Comparison of ENCODE assay signal across 34 cellular contexts in the genomic region with DNA sequence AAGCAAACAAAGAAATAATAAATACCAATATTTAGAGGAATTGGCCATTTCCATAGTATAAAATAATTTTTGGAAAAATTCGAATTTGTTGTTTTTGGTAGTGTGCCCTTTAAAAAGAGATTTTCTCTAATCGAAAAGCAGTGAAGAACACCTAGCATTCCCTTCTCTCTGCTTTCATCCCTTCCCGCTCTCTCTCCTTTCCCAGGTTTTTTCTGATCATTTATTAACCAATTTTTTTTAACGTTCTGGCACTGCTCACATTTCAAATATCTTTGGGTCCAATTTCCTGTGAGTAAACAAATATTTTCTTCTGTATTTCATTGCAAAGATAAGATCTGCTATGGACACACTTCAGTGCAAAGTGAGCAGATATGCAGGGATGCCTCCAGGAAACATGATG.
"Had no signal": no experiment of that assay in that cellular context is flagged by ENCODE, and none has a peak within 500 bp of the region (broad histone marks: within the 10 kb centered on the region; RNA-seq: fewer than 3 reads in every experiment).

No MANE protein-coding gene starts in this region.

- ATAC-seq: activated naive CD8-positive, alpha-beta T cell treated with anti-CD3 and anti-CD28 coated beads, Interleukin-2, amount 50 U/mL, for 24 hours; activated T-cell treated with anti-CD3 and anti-CD28 coated beads, Interleukin-2, amount 50 U/mL, for 4 hours; body of pancreas; effector memory CD8-positive, alpha-beta T cell; T-helper 17 cell; WTC11 had no signal

- H3K4me3 Mint-ChIP-seq: activated CD4-positive, alpha-beta memory T cell treated with anti-CD3 and anti-CD28 coated beads, Interleukin-2, amount 10 ng/mL, durations not matched to agents 7 days and 5 days; activated CD4-positive, alpha-beta T cell treated with anti-CD3 and anti-CD28 coated beads, Interleukin-2, amount 10 ng/mL, durations not matched to agents 7 days and 5 days; activated naive CD4-positive, alpha-beta T cell treated with anti-CD3 and anti-CD28 coated beads for 36 hours; activated naive CD4-positive, alpha-beta T cell treated with anti-CD3 and anti-CD28 coated beads, Interleukin-2, amount 50 U/mL, for 24 hours; activated naive CD8-positive, alpha-beta T cell treated with anti-CD3 and anti-CD28 coated beads for 36 hours; activated naive CD8-positive, alpha-beta T cell treated with anti-CD3 and anti-CD28 coated beads, Interleukin-2, amount 50 U/mL, for 24 hours; activated T-cell treated with anti-CD3 and anti-CD28 coated beads, Interleukin-2, amount 50 U/mL, for 4 hours; effector memory CD8-positive, alpha-beta T cell; T-helper 17 cell; T-helper 2 cell treated with Interferon-gamma antibody and Interleukin-4, amounts not matched to agents 5 μg/mL and 100 μg/mL, for 36 hours; WTC11 had no signal

- H3K27ac Mint-ChIP-seq: activated CD4-positive, alpha-beta memory T cell treated with anti-CD3 and anti-CD28 coated beads, Interleukin-2, amount 10 ng/mL, durations not matched to agents 7 days and 5 days; activated CD4-positive, alpha-beta T cell treated with anti-CD3 and anti-CD28 coated beads, Interleukin-2, amount 10 ng/mL, durations not matched to agents 7 days and 5 days; activated naive CD4-positive, alpha-beta T cell treated with anti-CD3 and anti-CD28 coated beads for 36 hours; activated naive CD4-positive, alpha-beta T cell treated with anti-CD3 and anti-CD28 coated beads, Interleukin-2, amount 50 U/mL, for 24 hours; activated naive CD8-positive, alpha-beta T cell treated with anti-CD3 and anti-CD28 coated beads for 36 hours; activated naive CD8-positive, alpha-beta T cell treated with anti-CD3 and anti-CD28 coated beads, Interleukin-2, amount 50 U/mL, for 24 hours; activated T-helper 2 cell treated with anti-CD3 and anti-CD28 coated beads, Interferon-gamma antibody, Interleukin-2, Interleukin-4, amounts not matched to agents 10 μg/mL and 5 μg/mL and 100 μg/mL, durations not matched to agents 14 hours and 24 hours and 36 hours; effector memory CD8-positive, alpha-beta T cell; T-helper 17 cell; T-helper 2 cell treated with Interferon-gamma antibody and Interleukin-4, amounts not matched to agents 5 μg/mL and 100 μg/mL, for 36 hours; WTC11 had no signal

- DNase-seq: activated CD4-positive, alpha-beta memory T cell treated with anti-CD3 and anti-CD28 coated beads, Interleukin-2, amount 10 ng/mL, durations not matched to agents 7 days and 5 days; activated CD4-positive, alpha-beta T cell treated with anti-CD3 and anti-CD28 coated beads for 1 hour; activated CD4-positive, alpha-beta T cell treated with anti-CD3 and anti-CD28 coated beads for 4 hours; activated CD4-positive, alpha-beta T cell treated with anti-CD3 and anti-CD28 coated beads, Interleukin-2, amount 10 ng/mL, durations not matched to agents 7 days and 5 days; activated CD4-positive, alpha-beta T cell treated with anti-CD3 and anti-CD28 coated beads, Interleukin-2, amount 50 U/mL, for 4 hours; activated CD8-positive, alpha-beta memory T cell treated with anti-CD3 and anti-CD28 coated beads, Interleukin-2, amount 50 U/mL, for 48 hours; activated effector memory CD4-positive, alpha-beta T cell treated with anti-CD3 and anti-CD28 coated beads, Interleukin-2, amount 50 U/mL, for 16 hours; activated naive CD4-positive, alpha-beta T cell treated with anti-CD3 and anti-CD28 coated beads for 36 hours; activated naive CD8-positive, alpha-beta T cell treated with anti-CD3 and anti-CD28 coated beads for 36 hours; activated naive CD8-positive, alpha-beta T cell treated with anti-CD3 and anti-CD28 coated beads, Interleukin-2, amount 50 U/mL, for 24 hours; activated T-cell treated with anti-CD3 and anti-CD28 coated beads for 4 hours; activated T-cell treated with anti-CD3 and anti-CD28 coated beads, Interleukin-2, amount 50 U/mL, for 4 hours; adrenal gland; amygdala; aorta; body of pancreas; caudate nucleus; cortex of kidney; dermis blood vessel endothelial cell; effector CD4-positive, alpha-beta T cell; effector memory CD8-positive, alpha-beta T cell; esophagus squamous epithelium; head of caudate nucleus; T-helper 1 cell; T-helper 17 cell had no signal

- H3K27me3 Mint-ChIP-seq: activated CD4-positive, alpha-beta memory T cell treated with anti-CD3 and anti-CD28 coated beads, Interleukin-2, amount 10 ng/mL, durations not matched to agents 7 days and 5 days; activated CD4-positive, alpha-beta T cell treated with anti-CD3 and anti-CD28 coated beads, Interleukin-2, amount 10 ng/mL, durations not matched to agents 7 days and 5 days; activated naive CD4-positive, alpha-beta T cell treated with anti-CD3 and anti-CD28 coated beads, Interleukin-2, amount 50 U/mL, for 24 hours; activated naive CD8-positive, alpha-beta T cell treated with anti-CD3 and anti-CD28 coated beads for 36 hours; activated naive CD8-positive, alpha-beta T cell treated with anti-CD3 and anti-CD28 coated beads, Interleukin-2, amount 50 U/mL, for 24 hours; effector memory CD8-positive, alpha-beta T cell; T-helper 17 cell had no signal

- H3K4me1 Mint-ChIP-seq: activated CD4-positive, alpha-beta memory T cell treated with anti-CD3 and anti-CD28 coated beads, Interleukin-2, amount 10 ng/mL, durations not matched to agents 7 days and 5 days; activated CD4-positive, alpha-beta T cell treated with anti-CD3 and anti-CD28 coated beads, Interleukin-2, amount 10 ng/mL, durations not matched to agents 7 days and 5 days; activated naive CD8-positive, alpha-beta T cell treated with anti-CD3 and anti-CD28 coated beads, Interleukin-2, amount 50 U/mL, for 24 hours; WTC11 had no signal

- H3K27me3 ChIP-seq: adrenal gland, body of pancreas, esophagus squamous epithelium had no signal

- H3K36me3 ChIP-seq: adrenal gland, esophagus squamous epithelium had no signal

- H3K9me3 ChIP-seq: adrenal gland, body of pancreas, esophagus squamous epithelium had no signal

- H3K27ac ChIP-seq: adrenal gland, body of pancreas, epithelial cell of prostate, esophagus squamous epithelium had no signal

- H3K36me3 Mint-ChIP-seq: activated naive CD8-positive, alpha-beta T cell treated with anti-CD3 and anti-CD28 coated beads for 36 hours; WTC11 had no signal

- H3K4me1 ChIP-seq: adrenal gland, esophagus squamous epithelium had no signal

- H3K4me3 ChIP-seq: adrenal gland, body of pancreas, esophagus squamous epithelium had no signal

- H3K9me3 Mint-ChIP-seq: activated CD4-positive, alpha-beta memory T cell treated with anti-CD3 and anti-CD28 coated beads, Interleukin-2, amount 10 ng/mL, durations not matched to agents 7 days and 5 days; activated CD4-positive, alpha-beta T cell treated with anti-CD3 and anti-CD28 coated beads, Interleukin-2, amount 10 ng/mL, durations not matched to agents 7 days and 5 days; activated naive CD4-positive, alpha-beta T cell treated with anti-CD3 and anti-CD28 coated beads for 36 hours; activated naive CD4-positive, alpha-beta T cell treated with anti-CD3 and anti-CD28 coated beads, Interleukin-2, amount 50 U/mL, for 24 hours; activated naive CD8-positive, alpha-beta T cell treated with anti-CD3 and anti-CD28 coated beads for 36 hours; activated naive CD8-positive, alpha-beta T cell treated with anti-CD3 and anti-CD28 coated beads, Interleukin-2, amount 50 U/mL, for 24 hours; activated T-cell treated with anti-CD3 and anti-CD28 coated beads, Interleukin-2, amount 50 U/mL, for 4 hours; activated T-helper 2 cell treated with anti-CD3 and anti-CD28 coated beads, Interferon-gamma antibody, Interleukin-2, Interleukin-4, amounts not matched to agents 10 μg/mL and 5 μg/mL and 100 μg/mL, durations not matched to agents 14 hours and 24 hours and 36 hours; effector memory CD8-positive, alpha-beta T cell; T-helper 2 cell treated with Interferon-gamma antibody and Interleukin-4, amounts not matched to agents 5 μg/mL and 100 μg/mL, for 36 hours; WTC11 had no signal

- FAIRE-seq: colon, endometrium, endothelial cell of umbilical vein, frontal cortex had no signal
